ENCODE assay signal across 8 cellular contexts in the genomic region with DNA sequence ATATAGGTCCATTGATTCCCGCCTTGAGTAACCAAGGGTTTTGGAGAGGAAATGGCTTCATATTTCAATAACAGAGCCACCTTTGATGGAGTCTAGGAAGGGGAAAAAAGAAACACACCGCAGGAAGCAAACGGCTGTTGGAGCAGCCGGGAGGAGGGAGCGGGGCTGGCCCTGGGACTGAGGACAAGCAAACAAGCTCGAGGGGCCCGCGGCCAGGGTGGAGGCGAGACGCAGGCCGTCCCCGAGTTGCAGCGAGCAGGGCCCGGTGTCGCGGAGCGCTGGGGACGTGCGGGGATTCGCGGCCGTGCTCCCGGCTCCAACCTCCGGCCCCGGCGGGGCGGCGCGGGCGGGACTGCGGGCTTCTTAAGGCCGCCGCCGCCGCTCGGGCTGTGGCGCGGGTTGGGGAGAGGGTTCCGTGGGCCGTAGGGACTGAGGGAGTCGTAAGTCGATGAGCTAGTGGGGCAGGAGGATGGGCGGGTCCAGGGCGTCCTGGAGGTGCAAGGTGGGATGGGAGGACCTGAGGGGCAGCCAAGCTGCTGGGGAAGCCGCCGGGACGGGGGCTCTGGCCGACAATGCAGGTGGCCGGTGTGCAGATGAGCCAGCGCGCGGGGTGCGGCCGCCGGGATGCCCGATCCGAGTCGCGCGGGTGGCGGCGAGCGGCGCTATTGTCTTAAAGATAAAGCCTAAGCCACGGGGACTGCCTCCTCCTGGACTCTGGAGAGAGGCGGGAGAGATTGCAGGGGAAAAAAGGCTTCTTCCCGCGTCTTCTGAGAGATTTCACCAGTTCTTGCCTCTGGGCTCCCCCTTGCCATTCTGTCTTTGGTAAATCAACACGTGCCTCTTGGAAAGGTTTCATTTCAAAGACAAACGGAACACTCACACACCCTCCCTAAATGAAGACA. TPM values are rescaled to one million over a fixed set of nuclear protein-coding genes. Genes with fewer than 3 reads are reported as not detected.
DNase-seq lines count a peak whose midpoint lies in the region; ATAC-seq, FAIRE-seq and TF ChIP-seq lines count a peak whose summit lies in the region.

No MANE protein-coding gene starts in this region.

- peak overlapping the region; percentile 70 for H3K4me2 ChIP-seq in keratinocyte (ENCODE audit: control insufficient read depth, extremely low read depth, insufficient read depth, low read depth, low read length)

- H3K27ac ChIP-seq in caudate nucleus (ENCODE audit: low read depth, low read length) = no peak overlapping the region
- H3K27ac ChIP-seq in keratinocyte (ENCODE audit: control insufficient read depth, insufficient read depth, low read length) = no peak overlapping the region

- DNase-seq in AG20443 (ENCODE audit: low spot score) (peak; percentile 87), NOMO-1 (lab: John Stamatoyannopoulos, UW; ENCODE audit: unreplicated experiment in 2 of 2) (peak; percentile 51 to 52), caudate nucleus (lab: John Stamatoyannopoulos, UW) (peak in 56 of 61 donors; percentile 10 to 78 (median 51)), keratinocyte (ENCODE audit: low read depth, low spot score) (no peak), smooth muscle cell of the brain vasculature (ENCODE audit: low read depth, low spot score) (peak; percentile 37)

- peak overlapping the region; percentile 22 to 61 (median 56) for H3K4me3 ChIP-seq in keratinocyte (ENCODE audit: control insufficient read depth in 2 of 3, extremely low read depth in 1 of 3, insufficient read depth in 2 of 3, low read depth in 1 of 3, low read length in 3 of 3)

- no peaks in the 10 kb centered on the region for H3K9me1 ChIP-seq in keratinocyte (ENCODE audit: control insufficient read depth, extremely low read depth, insufficient read depth, low read length)

- no peaks in the 10 kb centered on the region for H3K79me2 ChIP-seq in keratinocyte (ENCODE audit: control insufficient read depth, insufficient read depth, low read length)

- no peaks in the 10 kb centered on the region for H3K4me1 ChIP-seq in keratinocyte (ENCODE audit: control insufficient read depth, extremely low read depth, insufficient read depth, low read length)

- H3K9me3 ChIP-seq in keratinocyte (ENCODE audit: control insufficient read depth, low read depth, low read length) = no peaks in the 10 kb centered on the region

- dilution Hi-C loops in keratinocyte (cut with MboI; ENCODE audit: extremely low pct_ligation_motif_present, low sequenced_read_pairs) = no loop called here

- no peaks in the 10 kb centered on the region for H4K20me1 ChIP-seq in keratinocyte (ENCODE audit: control insufficient read depth, extremely low read depth, insufficient read depth, low read length)

- no peak for FAIRE-seq in keratinocyte (lab: Jason Lieb, UNC)

- H3K9ac ChIP-seq in keratinocyte (ENCODE audit: control insufficient read depth, extremely low read depth, insufficient read depth, low read length) = no peak overlapping the region

- H2AFZ ChIP-seq in keratinocyte (ENCODE audit: control insufficient read depth, low read length) = peak overlapping the region; percentile 70

- no peaks in the 10 kb centered on the region for H3K36me3 ChIP-seq in keratinocyte (ENCODE audit: control insufficient read depth in 2 of 2, extremely low read depth in 1 of 2, insufficient read depth in 2 of 2, low read length in 2 of 2)

- H3K27me3 ChIP-seq in keratinocyte (ENCODE audit: control insufficient read depth, extremely low read depth, insufficient read depth, low read length) = peaks cover 26% of the 10 kb centered on the region

- TF ChIP-seq CTCF in keratinocyte (optimal IDR thresholded peaks at IDR 0.05 in 1 of 3, IDR thresholded peaks at IDR 0.05 in 1 of 3, conservative IDR thresholded peaks at IDR 0.05 in 1 of 3; ENCODE audit: extremely low read depth in 1 of 3, insufficient read depth in 2 of 3, low read length in 3 of 3) = peak in 2 of 3 experiments; percentile 19 to 48

- ATAC-seq in GM18498 (IDR thresholded peaks at IDR 0.05; ENCODE audit: unreplicated experiment) (peak; percentile 82), HG03196 (IDR thresholded peaks at IDR 0.05; ENCODE audit: unreplicated experiment) (peak; percentile 67), GM18861 (IDR thresholded peaks at IDR 0.05; ENCODE audit: unreplicated experiment) (no peak)

RNA-seq across cellular contexts. Expression of gene HAPLN1, which starts 1.5 kb away (rescaled TPM):
- polyA plus RNA-seq in keratinocyte = not detected in 3 replicates
- not detected for polyA plus RNA-seq in keratinocyte (2011; ENCODE audit: low read depth)
- polyA plus RNA-seq in keratinocyte (2011; cell fraction: cytosol; rRNA removed) = not detected in 2 replicates
- not detected in 2 replicates for polyA plus RNA-seq in keratinocyte (2011; cell fraction: nucleus; rRNA removed)
- not detected in 2 replicates for polyA plus RNA-seq in keratinocyte (2012; ENCODE audit: low replicate concordance)
- not detected in 3 replicates for polyA minus RNA-seq in keratinocyte
- not detected for polyA minus RNA-seq in keratinocyte (2011; cell fraction: cytosol; rRNA and poly(A)+ RNA removed)
- polyA minus RNA-seq in keratinocyte (2011; cell fraction: nucleus; rRNA and poly(A)+ RNA removed) = not detected in 2 replicates
